Comparison of ENCODE assay signal across 1 cellular context in the genomic region with DNA sequence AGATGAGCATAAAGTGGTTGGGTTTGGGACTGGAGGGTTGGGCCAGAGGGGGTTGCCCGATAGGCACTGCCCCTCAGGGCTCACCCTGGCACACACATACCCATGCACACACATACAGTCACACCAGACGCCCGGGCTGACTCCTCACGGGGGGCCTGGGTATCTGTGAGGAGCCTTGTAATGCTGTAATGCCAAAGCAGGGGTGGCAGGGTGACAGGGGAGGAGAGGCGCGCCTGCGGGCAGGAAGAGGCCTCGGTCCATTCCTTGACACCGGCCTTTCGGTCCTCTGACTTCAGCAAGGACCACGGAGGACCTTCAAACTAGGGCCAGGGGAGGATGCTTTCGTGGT.
TF ChIP-seq lines count a peak whose summit lies in the region.

No MANE protein-coding gene starts in this region.

TF ChIP-seq in GM23338, 12 proteins besides CTCF, POLR2A, EP300 and RAD21 (continued from another document):
- TF ChIP-seq, protein P1, sequence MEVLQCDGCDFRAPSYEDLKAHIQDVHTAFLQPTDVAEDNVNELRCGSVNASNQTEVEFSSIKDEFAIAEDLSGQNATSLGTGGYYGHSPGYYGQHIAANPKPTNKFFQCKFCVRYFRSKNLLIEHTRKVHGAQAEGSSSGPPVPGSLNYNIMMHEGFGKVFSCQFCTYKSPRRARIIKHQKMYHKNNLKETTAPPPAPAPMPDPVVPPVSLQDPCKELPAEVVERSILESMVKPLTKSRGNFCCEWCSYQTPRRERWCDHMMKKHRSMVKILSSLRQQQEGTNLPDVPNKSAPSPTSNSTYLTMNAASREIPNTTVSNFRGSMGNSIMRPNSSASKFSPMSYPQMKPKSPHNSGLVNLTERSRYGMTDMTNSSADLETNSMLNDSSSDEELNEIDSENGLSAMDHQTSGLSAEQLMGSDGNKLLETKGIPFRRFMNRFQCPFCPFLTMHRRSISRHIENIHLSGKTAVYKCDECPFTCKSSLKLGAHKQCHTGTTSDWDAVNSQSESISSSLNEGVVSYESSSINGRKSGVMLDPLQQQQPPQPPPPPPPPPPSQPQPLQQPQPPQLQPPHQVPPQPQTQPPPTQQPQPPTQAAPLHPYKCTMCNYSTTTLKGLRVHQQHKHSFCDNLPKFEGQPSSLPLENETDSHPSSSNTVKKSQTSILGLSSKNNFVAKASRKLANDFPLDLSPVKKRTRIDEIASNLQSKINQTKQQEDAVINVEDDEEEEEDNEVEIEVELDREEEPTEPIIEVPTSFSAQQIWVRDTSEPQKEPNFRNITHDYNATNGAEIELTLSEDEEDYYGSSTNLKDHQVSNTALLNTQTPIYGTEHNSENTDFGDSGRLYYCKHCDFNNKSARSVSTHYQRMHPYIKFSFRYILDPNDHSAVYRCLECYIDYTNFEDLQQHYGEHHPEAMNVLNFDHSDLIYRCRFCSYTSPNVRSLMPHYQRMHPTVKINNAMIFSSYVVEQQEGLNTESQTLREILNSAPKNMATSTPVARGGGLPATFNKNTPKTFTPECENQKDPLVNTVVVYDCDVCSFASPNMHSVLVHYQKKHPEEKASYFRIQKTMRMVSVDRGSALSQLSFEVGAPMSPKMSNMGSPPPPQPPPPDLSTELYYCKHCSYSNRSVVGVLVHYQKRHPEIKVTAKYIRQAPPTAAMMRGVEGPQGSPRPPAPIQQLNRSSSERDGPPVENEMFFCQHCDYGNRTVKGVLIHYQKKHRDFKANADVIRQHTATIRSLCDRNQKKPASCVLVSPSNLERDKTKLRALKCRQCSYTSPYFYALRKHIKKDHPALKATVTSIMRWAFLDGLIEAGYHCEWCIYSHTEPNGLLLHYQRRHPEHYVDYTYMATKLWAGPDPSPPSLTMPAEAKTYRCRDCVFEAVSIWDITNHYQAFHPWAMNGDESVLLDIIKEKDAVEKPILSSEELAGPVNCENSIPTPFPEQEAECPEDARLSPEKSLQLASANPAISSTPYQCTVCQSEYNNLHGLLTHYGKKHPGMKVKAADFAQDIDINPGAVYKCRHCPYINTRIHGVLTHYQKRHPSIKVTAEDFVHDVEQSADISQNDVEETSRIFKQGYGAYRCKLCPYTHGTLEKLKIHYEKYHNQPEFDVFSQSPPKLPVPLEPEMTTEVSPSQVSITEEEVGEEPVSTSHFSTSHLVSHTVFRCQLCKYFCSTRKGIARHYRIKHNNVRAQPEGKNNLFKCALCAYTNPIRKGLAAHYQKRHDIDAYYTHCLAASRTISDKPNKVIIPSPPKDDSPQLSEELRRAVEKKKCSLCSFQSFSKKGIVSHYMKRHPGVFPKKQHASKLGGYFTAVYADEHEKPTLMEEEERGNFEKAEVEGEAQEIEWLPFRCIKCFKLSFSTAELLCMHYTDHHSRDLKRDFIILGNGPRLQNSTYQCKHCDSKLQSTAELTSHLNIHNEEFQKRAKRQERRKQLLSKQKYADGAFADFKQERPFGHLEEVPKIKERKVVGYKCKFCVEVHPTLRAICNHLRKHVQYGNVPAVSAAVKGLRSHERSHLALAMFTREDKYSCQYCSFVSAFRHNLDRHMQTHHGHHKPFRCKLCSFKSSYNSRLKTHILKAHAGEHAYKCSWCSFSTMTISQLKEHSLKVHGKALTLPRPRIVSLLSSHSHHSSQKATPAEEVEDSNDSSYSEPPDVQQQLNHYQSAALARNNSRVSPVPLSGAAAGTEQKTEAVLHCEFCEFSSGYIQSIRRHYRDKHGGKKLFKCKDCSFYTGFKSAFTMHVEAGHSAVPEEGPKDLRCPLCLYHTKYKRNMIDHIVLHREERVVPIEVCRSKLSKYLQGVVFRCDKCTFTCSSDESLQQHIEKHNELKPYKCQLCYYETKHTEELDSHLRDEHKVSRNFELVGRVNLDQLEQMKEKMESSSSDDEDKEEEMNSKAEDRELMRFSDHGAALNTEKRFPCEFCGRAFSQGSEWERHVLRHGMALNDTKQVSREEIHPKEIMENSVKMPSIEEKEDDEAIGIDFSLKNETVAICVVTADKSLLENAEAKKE (CRISPR knock-in tag; IDR thresholded peaks at IDR 0.05): no peak
TF ChIP-seq in GM23338: peak in this region for 0.
